28 cellular contexts compared by ENCODE assay signal in genomic region chr6:113754291-113754690, GRCh38.
"Had no signal": no experiment of that assay in that cellular context is flagged by ENCODE, and none has a peak within 500 bp of the region (broad histone marks: within the 10 kb centered on the region; RNA-seq: fewer than 3 reads in every experiment).

No MANE protein-coding gene starts in this region.

- H3K4me3 Mint-ChIP-seq: naive thymus-derived CD8-positive, alpha-beta T cell; nephron; neural crest cell; stimulated activated naive CD8-positive, alpha-beta T cell treated with anti-CD3 and anti-CD28 coated beads, Interleukin-15, amount 100 ng/mL, for 72 hours; type B pancreatic cell had no signal

- H3K27me3 ChIP-seq: left lung, pancreas, tibial nerve, vagina had no signal

- H3K4me3 ChIP-seq: left lung, lower lobe of right lung, pancreas, prostate gland, skin epidermis, tibial nerve, vagina had no signal

- FAIRE-seq: keratinocyte, pancreas had no signal

- H3K36me3 Mint-ChIP-seq: naive thymus-derived CD8-positive, alpha-beta T cell; type B pancreatic cell had no signal

- H3K36me3 ChIP-seq: left lung, lower lobe of right lung, pancreas, prostate gland, tibial nerve, vagina had no signal

- H3K27ac Mint-ChIP-seq: nephron; stimulated activated naive CD8-positive, alpha-beta T cell treated with anti-CD3 and anti-CD28 coated beads, Interleukin-15, amount 100 ng/mL, for 72 hours; type B pancreatic cell had no signal

- H3K9me3 ChIP-seq: left lung, lower lobe of right lung, pancreas, prostate gland, tibial nerve, vagina had no signal

- DNase-seq: hippocampal formation; kidney glomerular epithelial cell; left colon; left lung; lower lobe of right lung; mammary epithelial cell; mesenchymal stem cell; naive thymus-derived CD8-positive, alpha-beta T cell; pancreas; posterior cingulate gyrus; retina; stimulated activated CD4-positive, alpha-beta T cell treated with anti-CD3 and anti-CD28 coated beads, Interleukin-12 subunit alpha, Interleukin-12 subunit beta, amount 100 ng/mL, for 4 hours; stimulated activated CD4-positive, alpha-beta T cell treated with anti-CD3 and anti-CD28 coated beads, Interleukin-15, amount 100 ng/mL, for 24 hours; stimulated activated CD4-positive, alpha-beta T cell treated with anti-CD3 and anti-CD28 coated beads, Interleukin-2, amount 100 ng/mL, for 24 hours; stimulated activated CD4-positive, alpha-beta T cell treated with anti-CD3 and anti-CD28 coated beads, Interleukin-4, amount 100 ng/mL, for 1 hour; stimulated activated naive CD4-positive, alpha-beta T cell treated with Interleukin-2 at 50 U/mL for 16 hours; stimulated activated naive CD8-positive, alpha-beta T cell treated with anti-CD3 and anti-CD28 coated beads, Interleukin-15, amount 100 ng/mL, for 72 hours; substantia nigra had no signal

- H3K27me3 Mint-ChIP-seq: type B pancreatic cell had no signal

- H3K4me1 Mint-ChIP-seq: nephron; stimulated activated naive CD8-positive, alpha-beta T cell treated with anti-CD3 and anti-CD28 coated beads, Interleukin-15, amount 100 ng/mL, for 72 hours had no signal

- ATAC-seq: left colon; left lung; lower lobe of right lung; naive thymus-derived CD8-positive, alpha-beta T cell; pancreas; right cardiac atrium; sciatic nerve; stimulated activated naive CD8-positive, alpha-beta T cell treated with anti-CD3 and anti-CD28 coated beads, Interleukin-15, amount 100 ng/mL, for 72 hours had no signal

- H3K4me1 ChIP-seq: lower lobe of right lung, pancreas, prostate gland, vagina had no signal

- H3K9me3 Mint-ChIP-seq: stimulated activated naive CD8-positive, alpha-beta T cell treated with anti-CD3 and anti-CD28 coated beads, Interleukin-15, amount 100 ng/mL, for 72 hours had no signal
